7 cellular contexts compared by ENCODE assay signal in the genomic region with DNA sequence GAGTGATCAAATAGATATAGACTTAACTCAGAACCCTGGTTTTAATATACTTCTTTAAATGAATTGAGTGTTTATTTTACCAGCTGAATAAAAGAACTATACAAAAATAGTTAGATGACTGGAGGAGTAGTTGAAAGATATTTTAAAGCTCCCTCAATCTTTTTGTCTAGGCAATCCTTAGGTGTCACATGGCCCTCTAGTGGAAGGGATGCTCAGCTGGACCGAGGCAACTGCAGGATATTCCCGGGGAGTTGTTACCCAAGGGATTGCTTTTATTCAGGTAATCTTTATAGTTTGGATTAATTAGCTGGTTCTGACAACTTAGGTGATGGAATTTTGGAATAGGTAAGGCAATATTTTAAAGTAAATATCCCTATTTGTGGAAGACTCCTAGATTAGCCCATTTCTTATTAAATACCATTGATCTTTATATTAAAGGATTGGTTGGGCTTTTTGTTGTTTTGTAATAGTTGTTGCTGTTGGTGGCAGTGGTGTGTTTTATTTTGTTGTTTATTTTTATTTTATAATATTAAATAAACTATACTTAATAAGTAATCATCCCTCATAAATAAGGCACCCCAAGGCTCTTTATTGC. TPM values are rescaled to one million over a fixed set of nuclear protein-coding genes. Genes with fewer than 3 reads are reported as not detected.
DNase-seq lines count a peak whose midpoint lies in the region; ATAC-seq and TF ChIP-seq lines count a peak whose summit lies in the region.

No MANE protein-coding gene starts in this region.

- TF ChIP-seq CTCF in Loucy (conservative IDR thresholded peaks at IDR 0.05; ENCODE audit: low read length): peak; percentile 61
- TF ChIP-seq CTCF in MCF 10A (IDR thresholded peaks at IDR 0.05; ENCODE audit: unreplicated experiment): peak; percentile 50
- TF ChIP-seq CTCF in lower lobe of right lung (IDR thresholded peaks at IDR 0.05): peak; percentile 39

- BruUV-seq in MCF 10A (replicated peaks; lab: Mats Ljungman, UMichigan): no TSS peak

- H2AFZ ChIP-seq in Loucy (ENCODE audit: low read length): no peak overlapping the region

- H3K9me3 ChIP-seq in Loucy (ENCODE audit: insufficient read depth, low read depth, low read length) (no peaks in the 10 kb centered on the region), lower lobe of right lung (no peaks in the 10 kb centered on the region)

- H4K20me1 ChIP-seq in Loucy (ENCODE audit: insufficient read depth, low read length, poor library complexity, severe bottlenecking): no peaks in the 10 kb centered on the region

- POLR2A ChIA-PET in MCF 10A (lab: Yijun Ruan, JAX): interaction anchor here (0.7 to 1.1 kb wide), 4 partner anchors 11 to 233 kb away, joined by 3 to 5 read pairs (median 4); no protein-coding TSS in a partner anchor

- H3K9ac ChIP-seq in Loucy (ENCODE audit: low read depth, low read length, poor library complexity, severe bottlenecking): no peak overlapping the region

- H3K27me3 ChIP-seq in Loucy (ENCODE audit: insufficient read depth, low read length, poor library complexity, severe bottlenecking) (no peaks in the 10 kb centered on the region), lower lobe of right lung (ENCODE audit: low read depth) (no peaks in the 10 kb centered on the region)

- intact Hi-C loops in MCF 10A (cut with micrococcal nuclease): loop anchor here (1.0 to 10.0 kb wide), 2 partner anchors 194 to 200 kb away; no protein-coding TSS in a partner anchor
- intact Hi-C loops in lower lobe of right lung (cut with DNase I): no loop called here

- H3K4me3 ChIP-seq in Loucy (ENCODE audit: low read length, poor library complexity, severe bottlenecking) (no peak overlapping the region), lower lobe of right lung (no peak overlapping the region)

- peak; percentile 21 for DNase-seq in GM04504 (ENCODE audit: low read depth)
- peak; percentile 60 for DNase-seq in MCF 10A (ENCODE audit: unreplicated experiment)
- no peak for DNase-seq in lower lobe of right lung
- DNase-seq in epidermal melanocyte (ENCODE audit: insufficient read length, low spot score): no peak

- no peak overlapping the region for H3K27ac Mint-ChIP-seq in MCF 10A (ENCODE audit: low read depth, unreplicated experiment)

- no peak overlapping the region for H3K4me3 Mint-ChIP-seq in MCF 10A (ENCODE audit: unreplicated experiment)

- H3K79me2 ChIP-seq in Loucy (ENCODE audit: insufficient read depth, low read length): no peaks in the 10 kb centered on the region

- no peak overlapping the region for H3K4me2 ChIP-seq in Loucy (ENCODE audit: low read depth, low read length, poor library complexity, severe bottlenecking)

- CTCF ChIA-PET in MCF 10A (lab: Yijun Ruan, JAX): interaction anchor here (0.5 to 2.3 kb wide), 30 partner anchors 9 to 357 kb away, joined by 3 to 20 read pairs (median 4); a partner anchor contains a TSS

- no peaks in the 10 kb centered on the region for H3K27me3 Mint-ChIP-seq in MCF 10A (ENCODE audit: insufficient read depth, unreplicated experiment)

- ATAC-seq in lower lobe of right lung (no peak), HG03280 (IDR thresholded peaks at IDR 0.05; ENCODE audit: unreplicated experiment) (no peak), HG03108 (IDR thresholded peaks at IDR 0.05; ENCODE audit: unreplicated experiment) (no peak)

- no peak overlapping the region for H3K27ac ChIP-seq in lower lobe of right lung

- no peaks in the 10 kb centered on the region for H3F3A ChIP-seq in Loucy (ENCODE audit: low read depth)

- no peaks in the 10 kb centered on the region for H3K9me3 Mint-ChIP-seq in MCF 10A (ENCODE audit: unreplicated experiment)

- H3K36me3 ChIP-seq in Loucy (ENCODE audit: insufficient read depth, low read length) (peaks cover 26% of the 10 kb centered on the region; the same call in 1 of the 2 replicates), lower lobe of right lung (peaks cover 32% of the 10 kb centered on the region)

- no peaks in the 10 kb centered on the region for H3K4me1 Mint-ChIP-seq in MCF 10A (ENCODE audit: insufficient read depth, unreplicated experiment)

- no peaks in the 10 kb centered on the region for H3K9me2 ChIP-seq in Loucy (replicated peaks; ENCODE audit: low read depth, low read length)

- H3K36me3 Mint-ChIP-seq in MCF 10A (ENCODE audit: insufficient read depth, unreplicated experiment): peaks cover 21% of the 10 kb centered on the region

- H3K4me1 ChIP-seq in Loucy (ENCODE audit: insufficient read depth, low read length, poor library complexity, severe bottlenecking) (no peaks in the 10 kb centered on the region), lower lobe of right lung (no peaks in the 10 kb centered on the region)

RNA-seq across cellular contexts. Expression of a gene that starts 57.1 kb away (rescaled TPM):
- total RNA-seq in MCF 10A (2022): 26.9 and 28.3 TPM in 2 replicates
- total RNA-seq in lower lobe of right lung: 27.9 TPM

RNA-seq across cellular contexts. Expression of a gene that starts 57.8 kb away (rescaled TPM):
- total RNA-seq in MCF 10A (2022) (2.0 and 2.6 TPM in 2 replicates), lower lobe of right lung (23.3 TPM)

Comparison
In these comparisons a context has a peak if more than half of its experiments do, and no peak if none do; other contexts are left out.
1. DNase-seq: peak in GM04504 (single experiment) and MCF 10A (single experiment); none in lower lobe of right lung (single experiment) and epidermal melanocyte (single experiment).
2. Peak in every context shown above with its lines, with median percentiles within 50 percentile points of each other: CTCF ChIP-seq.